ENCODE assay signal across 20 cellular contexts in the genomic region with DNA sequence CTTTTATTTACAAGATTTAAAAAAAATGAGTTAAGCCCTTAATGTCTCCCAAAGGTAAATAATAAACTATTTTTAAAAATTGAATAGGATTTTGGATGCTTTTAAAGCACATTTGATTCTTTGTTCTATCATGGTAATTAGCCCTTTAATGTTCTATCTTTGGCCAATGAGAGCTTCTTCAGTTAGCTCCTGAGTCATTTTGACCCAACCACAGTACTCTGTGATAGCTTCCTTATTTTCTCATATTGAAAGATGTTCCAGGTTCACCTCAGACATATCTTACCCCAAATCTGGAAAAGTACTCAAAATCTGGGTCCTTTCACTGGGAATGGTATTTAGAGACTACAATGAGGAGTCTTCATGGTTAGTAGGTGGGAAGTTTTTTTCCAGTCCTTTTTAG.
"Had no signal": no experiment of that assay in that cellular context is flagged by ENCODE, and none has a peak within 500 bp of the region (broad histone marks: within the 10 kb centered on the region; RNA-seq: fewer than 3 reads in every experiment).

No MANE protein-coding gene starts in this region.

- DNase-seq: activated CD4-positive, alpha-beta T cell treated with anti-CD3 and anti-CD28 coated beads for 4 hours; activated CD4-positive, alpha-beta T cell treated with anti-CD3 and anti-CD28 coated beads, Interleukin-2, amount 50 U/mL, for 48 hours; activated CD4-positive, CD25-positive, alpha-beta regulatory T cell; activated naive CD4-positive, alpha-beta T cell treated with anti-CD3 and anti-CD28 coated beads, Interleukin-2, amount 10 ng/mL, durations not matched to agents 7 days and 5 days; activated naive CD8-positive, alpha-beta T cell treated with anti-CD3 and anti-CD28 coated beads, Interleukin-2, amount 50 U/mL, for 24 hours; activated T-cell treated with anti-CD3 and anti-CD28 coated beads, Interleukin-2, amount 50 U/mL, for 48 hours; cortex of kidney; endodermal cell; heart left ventricle; left ventricle myocardium superior; mammary epithelial cell; naive thymus-derived CD8-positive, alpha-beta T cell; small intestine; stimulated activated CD4-positive, alpha-beta T cell treated with anti-CD3 and anti-CD28 coated beads, Interleukin-2, amount 100 ng/mL, for 24 hours; stomach had no signal

- H3K27ac Mint-ChIP-seq: activated naive CD4-positive, alpha-beta T cell treated with anti-CD3 and anti-CD28 coated beads, Interleukin-2, amount 10 ng/mL, durations not matched to agents 7 days and 5 days; activated naive CD8-positive, alpha-beta T cell treated with anti-CD3 and anti-CD28 coated beads, Interleukin-2, amount 50 U/mL, for 24 hours; endodermal cell; mesothelial cell of epicardium; naive thymus-derived CD8-positive, alpha-beta T cell; neural progenitor cell; stimulated activated effector memory CD8-positive, alpha-beta T cell treated with anti-CD3 and anti-CD28 coated beads, Interleukin-12 subunit alpha, Interleukin-12 subunit beta, amount 100 ng/mL, for 72 hours had no signal

- H3K36me3 Mint-ChIP-seq: activated naive CD4-positive, alpha-beta T cell treated with anti-CD3 and anti-CD28 coated beads, Interleukin-2, amount 10 ng/mL, durations not matched to agents 7 days and 5 days; naive thymus-derived CD8-positive, alpha-beta T cell; neural progenitor cell; stimulated activated effector memory CD8-positive, alpha-beta T cell treated with anti-CD3 and anti-CD28 coated beads, Interleukin-12 subunit alpha, Interleukin-12 subunit beta, amount 100 ng/mL, for 72 hours had no signal

- H3K9me3 Mint-ChIP-seq: activated naive CD4-positive, alpha-beta T cell treated with anti-CD3 and anti-CD28 coated beads, Interleukin-2, amount 10 ng/mL, durations not matched to agents 7 days and 5 days; activated naive CD8-positive, alpha-beta T cell treated with anti-CD3 and anti-CD28 coated beads, Interleukin-2, amount 50 U/mL, for 24 hours; stimulated activated effector memory CD8-positive, alpha-beta T cell treated with anti-CD3 and anti-CD28 coated beads, Interleukin-12 subunit alpha, Interleukin-12 subunit beta, amount 100 ng/mL, for 72 hours had no signal

- H3K4me3 Mint-ChIP-seq: activated naive CD4-positive, alpha-beta T cell treated with anti-CD3 and anti-CD28 coated beads, Interleukin-2, amount 10 ng/mL, durations not matched to agents 7 days and 5 days; activated naive CD8-positive, alpha-beta T cell treated with anti-CD3 and anti-CD28 coated beads, Interleukin-2, amount 50 U/mL, for 24 hours; endodermal cell; mesothelial cell of epicardium; naive thymus-derived CD8-positive, alpha-beta T cell; neural progenitor cell; stimulated activated effector memory CD8-positive, alpha-beta T cell treated with anti-CD3 and anti-CD28 coated beads, Interleukin-12 subunit alpha, Interleukin-12 subunit beta, amount 100 ng/mL, for 72 hours had no signal

- H3K4me1 Mint-ChIP-seq: activated naive CD4-positive, alpha-beta T cell treated with anti-CD3 and anti-CD28 coated beads, Interleukin-2, amount 10 ng/mL, durations not matched to agents 7 days and 5 days; activated naive CD8-positive, alpha-beta T cell treated with anti-CD3 and anti-CD28 coated beads, Interleukin-2, amount 50 U/mL, for 24 hours; stimulated activated effector memory CD8-positive, alpha-beta T cell treated with anti-CD3 and anti-CD28 coated beads, Interleukin-12 subunit alpha, Interleukin-12 subunit beta, amount 100 ng/mL, for 72 hours had no signal

- ATAC-seq: activated naive CD8-positive, alpha-beta T cell treated with anti-CD3 and anti-CD28 coated beads, Interleukin-2, amount 50 U/mL, for 24 hours; gastroesophageal sphincter; heart left ventricle; left ventricle myocardium superior; naive thymus-derived CD8-positive, alpha-beta T cell; sciatic nerve; stimulated activated effector memory CD8-positive, alpha-beta T cell treated with anti-CD3 and anti-CD28 coated beads, Interleukin-12 subunit alpha, Interleukin-12 subunit beta, amount 100 ng/mL, for 72 hours had no signal
